In genomic region chr5:692530-693041, GRCh38 we compare ENCODE assay signal across 8 cellular contexts. TPM values are rescaled to one million over a fixed set of nuclear protein-coding genes. Genes with fewer than 3 reads are reported as not detected.
DNase-seq lines count a peak whose midpoint lies in the region; ATAC-seq and TF ChIP-seq lines count a peak whose summit lies in the region.
"Not testable (repeated sequence)": the region's sequence is repeated elsewhere in the genome, so short reads cannot be mapped to it uniquely, and the experiment has no call there.

No MANE protein-coding gene starts in this region.

- not testable (repeated sequence) for H3K9ac ChIP-seq in iPS-18a (ENCODE audit: low read length)

- H3K27ac Mint-ChIP-seq in activated CD4-positive, alpha-beta T cell treated with anti-CD3 and anti-CD28 coated beads for 36 hours: not testable (repeated sequence)

- H3K4me3 Mint-ChIP-seq in activated CD4-positive, alpha-beta T cell treated with anti-CD3 and anti-CD28 coated beads for 36 hours: peak overlapping the region; percentile 19

- not testable (repeated sequence) for TF ChIP-seq CTCF in coronary artery (IDR thresholded peaks at IDR 0.05); neutrophil (IDR thresholded peaks at IDR 0.05); tibial artery (IDR thresholded peaks at IDR 0.05)

- peak; percentile 24 for ATAC-seq in GM21526 (IDR thresholded peaks at IDR 0.05; ENCODE audit: low FRiP score, unreplicated experiment)
- ATAC-seq in HG03521 (IDR thresholded peaks at IDR 0.05; ENCODE audit: unreplicated experiment): peak; percentile 6
- peak; percentile 8 for ATAC-seq in activated CD4-positive, alpha-beta T cell treated with anti-CD3 and anti-CD28 coated beads for 36 hours

- CTCF ChIA-PET in activated CD4-positive, alpha-beta T cell treated with anti-CD3 and anti-CD28 coated beads for 36 hours (lab: Charles Lee): not testable (repeated sequence)

- DNase-seq in Daoy (ENCODE audit: low read depth) (peak; percentile 19), coronary artery (ENCODE audit: low spot score) (peak; percentile 69)
- not testable (repeated sequence) for DNase-seq in activated CD4-positive, alpha-beta T cell treated with anti-CD3 and anti-CD28 coated beads for 36 hours; tibial artery

- not testable (repeated sequence) for H3K9me3 Mint-ChIP-seq in activated CD4-positive, alpha-beta T cell treated with anti-CD3 and anti-CD28 coated beads for 36 hours (ENCODE audit: low read depth)

- peaks cover 18% of the 10 kb centered on the region for H3K27me3 ChIP-seq in iPS-18a (ENCODE audit: control insufficient read depth, insufficient read depth, low read length)
- peaks cover 36% of the 10 kb centered on the region for H3K27me3 ChIP-seq in neutrophil
- not testable (repeated sequence) for H3K27me3 ChIP-seq in tibial artery

- H3K9me3 ChIP-seq in iPS-18a (ENCODE audit: control insufficient read depth, low read depth, low read length); neutrophil; tibial artery: not testable (repeated sequence)

- H3K4me3 ChIP-seq in coronary artery: peak overlapping the region; percentile 94
- H3K4me3 ChIP-seq in iPS-18a (ENCODE audit: low read length): peak overlapping the region; percentile 17
- peak overlapping the region; percentile 34 to 56 for H3K4me3 ChIP-seq in neutrophil (ENCODE audit: low read depth in 1 of 2, low read length in 1 of 2)
- H3K4me3 ChIP-seq in tibial artery: peak overlapping the region; percentile 59 to 73

- intact Hi-C loops in activated CD4-positive, alpha-beta T cell treated with anti-CD3 and anti-CD28 coated beads for 36 hours (cut with DNase I, micrococcal nuclease): loop anchor here in 1 of 2 experiments (2.0 kb wide), 5 partner anchors 66 to 220 kb away; partner anchors contain the start of genes BRD9, CEP72, TRIP13 and ZDHHC11B
- intact Hi-C loops in tibial artery (cut with DNase I; ENCODE audit: low total_unique reads): loop anchor here (5.0 kb wide), 1 partner anchor 90 kb away; the partner anchor contains the start of gene ZDHHC11B

- not testable (repeated sequence) for H3K4me1 Mint-ChIP-seq in activated CD4-positive, alpha-beta T cell treated with anti-CD3 and anti-CD28 coated beads for 36 hours

- not testable (repeated sequence) for H3K27me3 Mint-ChIP-seq in activated CD4-positive, alpha-beta T cell treated with anti-CD3 and anti-CD28 coated beads for 36 hours

- H3K4me1 ChIP-seq in iPS-18a (ENCODE audit: control insufficient read depth, low read depth, low read length); neutrophil (ENCODE audit: control insufficient read depth in 1 of 2, insufficient read depth in 1 of 2, low read depth in 1 of 2, low read length in 1 of 2); tibial artery: not testable (repeated sequence)

- POLR2A ChIA-PET in activated CD4-positive, alpha-beta T cell treated with anti-CD3 and anti-CD28 coated beads for 36 hours (lab: Charles Lee): not testable (repeated sequence)

- peak overlapping the region in 1 of 2 donors; percentile 88 for H3K27ac ChIP-seq in coronary artery
- not testable (repeated sequence) for H3K27ac ChIP-seq in iPS-18a (ENCODE audit: low read length); neutrophil
- H3K27ac ChIP-seq in tibial artery: peak overlapping the region; percentile 44 to 61

- not testable (repeated sequence) for H3K36me3 ChIP-seq in iPS-18a (ENCODE audit: control insufficient read depth, low read depth, low read length); neutrophil; tibial artery

- not testable (repeated sequence) for H3K36me3 Mint-ChIP-seq in activated CD4-positive, alpha-beta T cell treated with anti-CD3 and anti-CD28 coated beads for 36 hours (ENCODE audit: low read depth)

RNA-seq across cellular contexts. Expression of gene TPPP, which starts 0.6 kb away (rescaled TPM):
- total RNA-seq in Daoy (2014; rRNA removed; shearing (Covaris generic)): 0.34 TPM in 1 of 2 replicates, not detected in the other
- under 1 TPM; 0.21 TPM for total RNA-seq in activated CD4-positive, alpha-beta T cell treated with anti-CD3 and anti-CD28 coated beads for 36 hours

Comparison
In these comparisons a context has a peak if more than half of its experiments do, and no peak if none do; other contexts are left out.
1. H3K4me3 ChIP-seq: peak in every context shown above with its lines; median percentile 94 in coronary artery; 66 in tibial artery; 45 in neutrophil; 17 in iPS-18a.